In genomic region chr2:176187306-176188217, GRCh38 we compare ENCODE assay signal across 8 cellular contexts. TPM values are rescaled to one million over a fixed set of nuclear protein-coding genes. Genes with fewer than 3 reads are reported as not detected.
A peak's percentile ranks its signal among the peaks of the same experiment; 100 is the strongest.
DNase-seq lines count a peak whose midpoint lies in the region; ATAC-seq, FAIRE-seq and TF ChIP-seq lines count a peak whose summit lies in the region.
"Had no signal": no experiment of that assay in that cellular context is flagged by ENCODE, and none has a peak within 500 bp of the region (broad histone marks: within the 10 kb centered on the region; RNA-seq: fewer than 3 reads in every experiment).

No MANE protein-coding gene starts in this region.

- DNase-seq in MG63, result peak; percentile 22
- no peak for DNase-seq in bronchial epithelial cell (ENCODE audit: low read depth)
- no peak for DNase-seq in mesothelial cell of epicardium (ENCODE audit: low spot score in 2 of 2, unreplicated experiment in 2 of 2)
- DNase-seq in ecto neural progenitor cell (ENCODE audit: low spot score), result no peak

- peak overlapping the region; percentile 69 for H3K4me3 Mint-ChIP-seq in mesothelial cell of epicardium

- ATAC-seq in GM21786 (IDR thresholded peaks at IDR 0.05; ENCODE audit: unreplicated experiment) (no peak), GM21825 (IDR thresholded peaks at IDR 0.05; ENCODE audit: unreplicated experiment) (no peak)

- H3K27ac Mint-ChIP-seq in mesothelial cell of epicardium, result no peak overlapping the region

- H3K27me3 ChIP-seq in MG63 (peaks cover 7% of the 10 kb centered on the region), bronchial epithelial cell (ENCODE audit: control insufficient read depth, insufficient read depth, low read length) (peaks cover 41% of the 10 kb centered on the region)

- peaks cover 18% of the 10 kb centered on the region for H3K4me1 Mint-ChIP-seq in mesothelial cell of epicardium

- no peaks in the 10 kb centered on the region for H3K36me3 Mint-ChIP-seq in mesothelial cell of epicardium

- TF ChIP-seq CTCF in bronchial epithelial cell (IDR thresholded peaks at IDR 0.05; ENCODE audit: insufficient read depth, low read length, severe bottlenecking) (no peak), mesothelial cell of epicardium (IDR thresholded peaks at IDR 0.05; ENCODE audit: unreplicated experiment) (no peak)

- no peaks in the 10 kb centered on the region for H3K36me3 ChIP-seq in MG63
- no peaks in the 10 kb centered on the region for H3K36me3 ChIP-seq in bronchial epithelial cell (ENCODE audit: control insufficient read depth, insufficient read depth, low read length)

- H3K9me3 Mint-ChIP-seq in mesothelial cell of epicardium, result no peaks in the 10 kb centered on the region

- H3K9me3 ChIP-seq in MG63, result no peaks in the 10 kb centered on the region

- H3K4me3 ChIP-seq in GM08714 (ENCODE audit: low read length) (peak overlapping the region; percentile 43), MG63 (peak overlapping the region; percentile 76), bronchial epithelial cell (ENCODE audit: low read depth, low read length) (peak overlapping the region; percentile 42)

- no peak for FAIRE-seq in bronchial epithelial cell (lab: Jason Lieb, UNC)

- peaks cover 94% of the 10 kb centered on the region for H3K27me3 Mint-ChIP-seq in mesothelial cell of epicardium (ENCODE audit: low read depth)

RNA-seq across cellular contexts. Expression of gene HOXD1, which starts 0.9 kb away (rescaled TPM):
- total RNA-seq in MG63 (2014; rRNA removed; shearing (Covaris generic); ENCODE audit: low replicate concordance), result 0.20 TPM in 1 of 2 replicates, not detected in the other
- total RNA-seq in bronchial epithelial cell (not detected in 2 replicates), mesothelial cell of epicardium (not detected in 3 replicates)
- total RNA-seq: T-helper 2 cell treated with Interferon-gamma antibody and Interleukin-4, amounts not matched to agents 100 ng/mL and 5 ng/mL, for 36 hours had no signal

RNA-seq across cellular contexts. Expression of gene HOXD3, which starts 30.5 kb away (rescaled TPM):
- 0.32 and 1.5 TPM in 2 replicates for total RNA-seq in MG63 (2014; rRNA removed; shearing (Covaris generic); ENCODE audit: low replicate concordance)
- total RNA-seq in bronchial epithelial cell (not detected in 2 replicates), mesothelial cell of epicardium (0.93 to 1.1 TPM (median 1.1 TPM) in 3 replicates)
- total RNA-seq: T-helper 2 cell treated with Interferon-gamma antibody and Interleukin-4, amounts not matched to agents 100 ng/mL and 5 ng/mL, for 36 hours had no signal

RNA-seq across cellular contexts. Expression of gene HOXD4, which starts 36.2 kb away (rescaled TPM):
- 0.26 TPM in 1 of 2 replicates, not detected in the other for total RNA-seq in MG63 (2014; rRNA removed; shearing (Covaris generic); ENCODE audit: low replicate concordance)
- total RNA-seq in bronchial epithelial cell (not detected in 2 replicates), mesothelial cell of epicardium (0.67 to 1.4 TPM (median 1.3 TPM) in 3 replicates)
- total RNA-seq: T-helper 2 cell treated with Interferon-gamma antibody and Interleukin-4, amounts not matched to agents 100 ng/mL and 5 ng/mL, for 36 hours had no signal

RNA-seq across cellular contexts. Expression of gene HOXD8, which starts 58.1 kb away (rescaled TPM):
- 13.4 and 15.5 TPM in 2 replicates for total RNA-seq in MG63 (2014; rRNA removed; shearing (Covaris generic); ENCODE audit: low replicate concordance)
- total RNA-seq in bronchial epithelial cell (not detected in 2 replicates), mesothelial cell of epicardium (0.29 to 0.58 TPM (median 0.40 TPM) in 3 replicates)
- total RNA-seq: T-helper 2 cell treated with Interferon-gamma antibody and Interleukin-4, amounts not matched to agents 100 ng/mL and 5 ng/mL, for 36 hours had no signal
